ENCODE assay signal across 16 cellular contexts in genomic region chr5:35789732-35790461, GRCh38.
DNase-seq lines count a peak whose midpoint lies in the region; ATAC-seq and TF ChIP-seq lines count a peak whose summit lies in the region.
"Had no signal": no experiment of that assay in that cellular context is flagged by ENCODE, and none has a peak within 500 bp of the region (broad histone marks: within the 10 kb centered on the region; RNA-seq: fewer than 3 reads in every experiment).

No MANE protein-coding gene starts in this region.

- intact Hi-C loops in activated CD4-positive, alpha-beta T cell treated with anti-CD3 and anti-CD28 coated beads, Interleukin-2, amount 10 ng/mL, durations not matched to agents 24 days and 14 days (cut with micrococcal nuclease) = no loop called here
- intact Hi-C loops in activated T-helper 1 cell treated with anti-CD3 and anti-CD28 coated beads, Interleukin-12 subunit alpha, Interleukin-12 subunit beta, Interleukin-2, Interleukin-4 antibody, amounts not matched to agents 30 ng/mL and 10 ng/mL and 1 ng/mL, durations not matched to agents 14 hours and 24 hours and 36 hours (cut with micrococcal nuclease) = loop anchor here (5.0 to 10.0 kb wide), 2 partner anchors 865 to 1932 kb away; partner anchors contain the start of gene DNAJC21
- intact Hi-C loops in mucosa of descending colon (cut with DNase I, micrococcal nuclease) = no loop called here

- peak overlapping the region; percentile 39 for H3K4me3 Mint-ChIP-seq in activated CD4-positive, alpha-beta T cell treated with anti-CD3 and anti-CD28 coated beads, Interleukin-2, amount 10 ng/mL, durations not matched to agents 24 days and 14 days
- no peak overlapping the region for H3K4me3 Mint-ChIP-seq in activated T-helper 1 cell treated with anti-CD3 and anti-CD28 coated beads, Interleukin-12 subunit alpha, Interleukin-12 subunit beta, Interleukin-2, Interleukin-4 antibody, amounts not matched to agents 30 ng/mL and 10 ng/mL and 1 ng/mL, durations not matched to agents 14 hours and 24 hours and 36 hours
- H3K4me3 Mint-ChIP-seq: neural progenitor cell had no signal

- H3K27me3 Mint-ChIP-seq in activated CD4-positive, alpha-beta T cell treated with anti-CD3 and anti-CD28 coated beads, Interleukin-2, amount 10 ng/mL, durations not matched to agents 24 days and 14 days = no peaks in the 10 kb centered on the region
- H3K27me3 Mint-ChIP-seq in activated T-helper 1 cell treated with anti-CD3 and anti-CD28 coated beads, Interleukin-12 subunit alpha, Interleukin-12 subunit beta, Interleukin-2, Interleukin-4 antibody, amounts not matched to agents 30 ng/mL and 10 ng/mL and 1 ng/mL, durations not matched to agents 14 hours and 24 hours and 36 hours (ENCODE audit: insufficient read depth) = no peaks in the 10 kb centered on the region

- H3K4me1 Mint-ChIP-seq in activated CD4-positive, alpha-beta T cell treated with anti-CD3 and anti-CD28 coated beads, Interleukin-2, amount 10 ng/mL, durations not matched to agents 24 days and 14 days = peaks cover 77% of the 10 kb centered on the region
- H3K4me1 Mint-ChIP-seq in activated T-helper 1 cell treated with anti-CD3 and anti-CD28 coated beads, Interleukin-12 subunit alpha, Interleukin-12 subunit beta, Interleukin-2, Interleukin-4 antibody, amounts not matched to agents 30 ng/mL and 10 ng/mL and 1 ng/mL, durations not matched to agents 14 hours and 24 hours and 36 hours (ENCODE audit: low read depth) = peaks cover 92% of the 10 kb centered on the region

- no peaks in the 10 kb centered on the region for H3K4me1 ChIP-seq in mucosa of descending colon (ENCODE audit: low read depth)

- H3K9me3 ChIP-seq in mucosa of descending colon = no peaks in the 10 kb centered on the region

- no peak for TF ChIP-seq CTCF in mucosa of descending colon (IDR thresholded peaks at IDR 0.05)

- peaks cover 5% of the 10 kb centered on the region for H3K36me3 Mint-ChIP-seq in activated CD4-positive, alpha-beta T cell treated with anti-CD3 and anti-CD28 coated beads, Interleukin-2, amount 10 ng/mL, durations not matched to agents 24 days and 14 days (ENCODE audit: low read depth)
- H3K36me3 Mint-ChIP-seq in activated T-helper 1 cell treated with anti-CD3 and anti-CD28 coated beads, Interleukin-12 subunit alpha, Interleukin-12 subunit beta, Interleukin-2, Interleukin-4 antibody, amounts not matched to agents 30 ng/mL and 10 ng/mL and 1 ng/mL, durations not matched to agents 14 hours and 24 hours and 36 hours (ENCODE audit: low read depth) = peaks cover 5% of the 10 kb centered on the region
- H3K36me3 Mint-ChIP-seq: neural progenitor cell had no signal

- no peaks in the 10 kb centered on the region for H3K9me3 Mint-ChIP-seq in activated CD4-positive, alpha-beta T cell treated with anti-CD3 and anti-CD28 coated beads, Interleukin-2, amount 10 ng/mL, durations not matched to agents 24 days and 14 days
- no peaks in the 10 kb centered on the region for H3K9me3 Mint-ChIP-seq in activated T-helper 1 cell treated with anti-CD3 and anti-CD28 coated beads, Interleukin-12 subunit alpha, Interleukin-12 subunit beta, Interleukin-2, Interleukin-4 antibody, amounts not matched to agents 30 ng/mL and 10 ng/mL and 1 ng/mL, durations not matched to agents 14 hours and 24 hours and 36 hours
- H3K9me3 Mint-ChIP-seq: neural progenitor cell had no signal

- peak; percentile 56 for DNase-seq in activated CD4-positive, alpha-beta T cell treated with anti-CD3 and anti-CD28 coated beads, Interleukin-2, amount 10 ng/mL, durations not matched to agents 24 days and 14 days
- no peak for DNase-seq in activated CD4-positive, alpha-beta T cell treated with anti-CD3 and anti-CD28 coated beads, Interleukin-2, amount 50 U/mL, for 1 hour
- DNase-seq in GM03348 (ENCODE audit: low spot score) = peak; percentile 22
- no peak for DNase-seq in activated T-helper 1 cell treated with anti-CD3 and anti-CD28 coated beads, Interleukin-12 subunit alpha, Interleukin-12 subunit beta, Interleukin-2, Interleukin-4 antibody, amounts not matched to agents 30 ng/mL and 10 ng/mL and 1 ng/mL, durations not matched to agents 14 hours and 24 hours and 36 hours (ENCODE audit: low spot score)
- peak; percentile 38 for DNase-seq in iris pigment epithelial cell (ENCODE audit: low read depth)
- no peak for DNase-seq in mucosa of descending colon
- no peak for DNase-seq in iPS-NIHi7 (ENCODE audit: extremely low spot score)
- DNase-seq: 8988T; activated CD4-positive, alpha-beta T cell treated with anti-CD3 and anti-CD28 coated beads for 1 hour; Calu3; cerebellar nuclear complex; NCI-H1436 treated with DMSO at 0.1 percent for 48 hours; NCI-H446 treated with DMSO at 0.1 percent for 48 hours; small intestine had no signal

- no peak overlapping the region for H3K4me3 ChIP-seq in mucosa of descending colon
- H3K4me3 ChIP-seq: neural progenitor cell had no signal

- ATAC-seq in mucosa of descending colon (no peak), GM21529 (IDR thresholded peaks at IDR 0.05; ENCODE audit: unreplicated experiment) (no peak)

- H3K36me3 ChIP-seq in mucosa of descending colon (ENCODE audit: low read depth) = no peaks in the 10 kb centered on the region
- H3K36me3 ChIP-seq: neural progenitor cell had no signal

- H3K27ac Mint-ChIP-seq in activated CD4-positive, alpha-beta T cell treated with anti-CD3 and anti-CD28 coated beads, Interleukin-2, amount 10 ng/mL, durations not matched to agents 24 days and 14 days = peak overlapping the region; percentile 74
- H3K27ac Mint-ChIP-seq in activated T-helper 1 cell treated with anti-CD3 and anti-CD28 coated beads, Interleukin-12 subunit alpha, Interleukin-12 subunit beta, Interleukin-2, Interleukin-4 antibody, amounts not matched to agents 30 ng/mL and 10 ng/mL and 1 ng/mL, durations not matched to agents 14 hours and 24 hours and 36 hours = peak overlapping the region; percentile 68
- H3K27ac Mint-ChIP-seq: neural progenitor cell had no signal

Comparison
In these comparisons a context has a peak if more than half of its experiments do, and no peak if none do; other contexts are left out.
1. DNase-seq: peak in activated CD4-positive, alpha-beta T cell treated with anti-CD3 and anti-CD28 coated beads, Interleukin-2, amount 10 ng/mL, durations not matched to agents 24 days and 14 days (single experiment), GM03348 (single experiment) and iris pigment epithelial cell (single experiment); none in activated CD4-positive, alpha-beta T cell treated with anti-CD3 and anti-CD28 coated beads, Interleukin-2, amount 50 U/mL, for 1 hour (single experiment), activated T-helper 1 cell treated with anti-CD3 and anti-CD28 coated beads, Interleukin-12 subunit alpha, Interleukin-12 subunit beta, Interleukin-2, Interleukin-4 antibody, amounts not matched to agents 30 ng/mL and 10 ng/mL and 1 ng/mL, durations not matched to agents 14 hours and 24 hours and 36 hours (single experiment), mucosa of descending colon (0 of 3) and iPS-NIHi7 (single experiment).